1 cellular context compared by ENCODE assay signal in the genomic region with DNA sequence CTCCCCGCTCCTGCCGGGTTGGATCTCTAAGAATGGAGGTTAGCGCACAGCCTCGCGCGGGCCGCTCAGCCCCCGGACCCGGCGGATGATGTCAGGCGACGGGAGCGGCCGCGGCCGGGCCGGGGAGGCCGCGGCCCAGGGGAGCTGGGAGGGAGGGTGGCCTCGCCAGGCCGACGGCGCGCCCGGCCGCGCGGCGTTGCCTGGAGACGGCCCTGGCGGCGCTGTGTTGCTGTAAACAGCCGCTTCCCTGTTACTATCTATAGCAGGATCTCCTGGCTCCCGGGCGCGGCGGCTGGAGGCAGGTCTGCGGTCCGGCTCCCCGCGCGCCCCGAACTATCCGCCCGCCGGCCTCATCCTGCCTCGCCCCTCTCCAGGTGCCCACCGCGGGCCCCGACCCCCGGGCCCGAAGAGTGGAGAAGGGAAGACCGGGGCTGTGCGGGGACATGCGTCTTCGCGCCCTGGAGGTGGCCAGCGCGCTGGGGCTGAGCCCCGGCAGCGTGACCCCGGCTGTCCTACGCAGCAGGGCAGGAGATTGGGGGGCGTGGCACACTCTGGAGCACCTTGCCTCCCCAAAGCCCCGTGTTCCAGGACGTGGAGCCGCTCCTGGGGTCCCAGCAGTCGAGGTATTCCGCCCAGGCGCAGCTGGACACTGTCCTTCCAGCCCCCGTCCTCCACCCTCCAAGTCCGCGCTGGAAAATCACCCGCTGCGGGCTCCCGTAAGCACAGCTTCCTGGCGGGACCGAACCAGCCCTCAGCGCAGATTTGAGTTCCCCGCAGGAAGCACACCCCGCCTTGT.
TF ChIP-seq lines count a peak whose summit lies in the region.

No MANE protein-coding gene starts in this region.

TF ChIP-seq in HepG2, 621 proteins besides CTCF, POLR2A, EP300 and RAD21 (continues in another document):
- TF ChIP-seq DZIP1 (CRISPR knock-in tag; IDR thresholded peaks at IDR 0.05) (0 out of 2 replicates have a peak, but pooled peaks have one; percentile 44), AHDC1 (CRISPR knock-in tag; IDR thresholded peaks at IDR 0.05; ENCODE audit: borderline replicate concordance) (no peak), ZBTB3 (CRISPR knock-in tag; IDR thresholded peaks at IDR 0.05; ENCODE audit: borderline replicate concordance, low read depth) (no peak), AFF4 (CRISPR knock-in tag; IDR thresholded peaks at IDR 0.05) (no peak), NFATC3 (CRISPR knock-in tag; IDR thresholded peaks at IDR 0.05) (0 out of 2 replicates have a peak, but pooled peaks have one; percentile 14), ZNF407 (CRISPR knock-in tag; IDR thresholded peaks at IDR 0.05; ENCODE audit: not compliant biosample characterization) (no peak), ZFP91 (CRISPR knock-in tag; IDR thresholded peaks at IDR 0.05; ENCODE audit: borderline replicate concordance) (peak; percentile 60; the same call in 1 of the 2 replicates), ZNF839 (CRISPR knock-in tag; IDR thresholded peaks at IDR 0.05; ENCODE audit: borderline replicate concordance) (no peak), ARID4A (CRISPR knock-in tag; IDR thresholded peaks at IDR 0.05; ENCODE audit: borderline replicate concordance) (peak; percentile 80; the same call in 1 of the 2 replicates), ZNF652 (CRISPR knock-in tag; IDR thresholded peaks at IDR 0.05; ENCODE audit: borderline replicate concordance, low read depth) (no peak), ZNF772 (CRISPR knock-in tag; IDR thresholded peaks at IDR 0.05) (no peak; the same call in 1 of the 2 replicates)
